24 cellular contexts compared by ENCODE assay signal in genomic region chr1:156933136-156933535, GRCh38. TPM values are rescaled to one million over a fixed set of nuclear protein-coding genes. Genes with fewer than 3 reads are reported as not detected.
DNase-seq lines count a peak whose midpoint lies in the region; ATAC-seq and TF ChIP-seq lines count a peak whose summit lies in the region.
"Had no signal": no experiment of that assay in that cellular context is flagged by ENCODE, and none has a peak within 500 bp of the region (broad histone marks: within the 10 kb centered on the region; RNA-seq: fewer than 3 reads in every experiment).

No MANE protein-coding gene starts in this region.

- H3K27ac Mint-ChIP-seq in MCF 10A (ENCODE audit: low read depth, unreplicated experiment) (no peak overlapping the region), chondrocyte (ENCODE audit: unreplicated experiment) (no peak overlapping the region)
- H3K27ac Mint-ChIP-seq: HFFc6, IgD-negative memory B cell had no signal

- H3K9me3 ChIP-seq in mammary epithelial cell (replicated peaks; ENCODE audit: insufficient read depth, low read length) (no peaks in the 10 kb centered on the region), sigmoid colon (no peaks in the 10 kb centered on the region)
- H3K9me3 ChIP-seq: Peyer's patch, SK-N-SH had no signal

- H3K79me2 ChIP-seq in mammary epithelial cell (ENCODE audit: insufficient read depth, low read length): no peaks in the 10 kb centered on the region

- no peak overlapping the region for H2AFZ ChIP-seq in mammary epithelial cell (ENCODE audit: low read depth, low read length)

- in situ Hi-C loops in mammary epithelial cell (cut with MboI; ENCODE audit: low sequenced_read_pairs in 2 of 2): loop anchor here in 1 of 2 donors (10.0 kb wide), 1 partner anchor 62 kb away; no protein-coding TSS in a partner anchor

- no peak for ATAC-seq in activated CD4-positive, CD25-positive, alpha-beta regulatory T cell treated with anti-CD3 and anti-CD28 coated beads, Interleukin-2, amount 50 U/mL, for 24 hours

- no peak overlapping the region for H3K4me3 ChIP-seq in mammary epithelial cell (replicated peaks in 1 of 3; ENCODE audit: insufficient read depth in 1 of 3, low read depth in 2 of 3, low read length in 3 of 3)
- H3K4me3 ChIP-seq in sigmoid colon: no peak overlapping the region
- H3K4me3 ChIP-seq: Peyer's patch had no signal

- intact Hi-C loops in MCF 10A (cut with micrococcal nuclease): no loop called here
- intact Hi-C loops in mammary epithelial cell (cut with micrococcal nuclease): no loop called here
- intact Hi-C loops in sigmoid colon (cut with DNase I): no loop called here

- TF ChIP-seq EP300 in sigmoid colon (IDR thresholded peaks at IDR 0.05): no peak

- TF ChIP-seq CTCF in MCF 10A (IDR thresholded peaks at IDR 0.05; ENCODE audit: unreplicated experiment) (no peak), mammary epithelial cell (conservative IDR thresholded peaks at IDR 0.05 in 1 of 2, IDR thresholded peaks at IDR 0.05 in 1 of 2; ENCODE audit: extremely low read depth in 1 of 2, insufficient read depth in 1 of 2, low read depth in 1 of 2, low read length in 2 of 2) (no peak), chondrocyte (IDR thresholded peaks at IDR 0.05) (no peak), sigmoid colon (IDR thresholded peaks at IDR 0.05) (no peak)

- H3K27me3 Mint-ChIP-seq in MCF 10A (ENCODE audit: insufficient read depth, unreplicated experiment) (peaks cover 35% of the 10 kb centered on the region), chondrocyte (ENCODE audit: low read depth) (peaks cover 26% of the 10 kb centered on the region)

- dilution Hi-C loops in mammary epithelial cell (cut with HindIII; ENCODE audit: low sequenced_read_pairs): no loop called here

- POLR2A ChIA-PET in MCF 10A (lab: Yijun Ruan, JAX): interaction anchor here (0.8 to 2.0 kb wide), 3 partner anchors 11 to 17 kb away, joined by 3 to 4 read pairs (median 4); no protein-coding TSS in a partner anchor

- TF ChIP-seq POLR2A in sigmoid colon (IDR thresholded peaks at IDR 0.05): no peak

- 87% methylated on average over 6 of the region's 6 CpGs for WGBS in mammary epithelial cell (ENCODE audit: low coverage, missing lambda C conversion rate)
- 87 to 91% methylated on average over 6 of the region's 6 CpGs for WGBS in sigmoid colon, 2 donors

- H3K36me3 ChIP-seq in mammary epithelial cell (ENCODE audit: insufficient read depth, low read length) (no peaks in the 10 kb centered on the region), sigmoid colon (peaks cover 1 to 31% (median 6%) of the 10 kb centered on the region in 4 donors)

- CTCF ChIA-PET in MCF 10A (lab: Yijun Ruan, JAX): interaction anchor here (0.6 to 13.9 kb wide), 6 partner anchors 8 to 255 kb away, joined by 3 to 363 read pairs (median 6); partner anchors contain the start of gene PEAR1
- CTCF ChIA-PET in mammary epithelial cell (lab: Charles Lee; ENCODE audit: low non-redundant PET): no interaction called here

- BruUV-seq in MCF 10A (replicated peaks; lab: Mats Ljungman, UMichigan): TSS peak; percentile 12
- no TSS peak for BruUV-seq in mammary epithelial cell (replicated peaks; lab: Mats Ljungman, UMichigan)

- DNase-seq in MCF 10A (ENCODE audit: unreplicated experiment) (no peak), mammary epithelial cell (no peak), NCI-H82 (lab: John Stamatoyannopoulos, UW) (peak; percentile 99), chondrocyte (ENCODE audit: low spot score) (peak; percentile 29), sigmoid colon (peak; percentile 48)
- DNase-seq in activated CD4-positive, alpha-beta T cell treated with anti-CD3 and anti-CD28 coated beads, Interleukin-2, amount 50 U/mL, for 4 hours: no peak
- DNase-seq in stimulated activated naive CD4-positive, alpha-beta T cell treated with Interleukin-2 at 50 U/mL for 16 hours (lab: John Stamatoyannopoulos, UW): no peak
- DNase-seq: ACHN, Calu3, H7, HFFc6, NCI-H1092, NCI-H1417 treated with DMSO at 0.1 percent for 48 hours, NCI-H1694 treated with DMSO at 0.1 percent for 48 hours, NCI-H2081, NCI-H226, NCI-H510A, SIG-M5, SK-N-SH, SW 1271 had no signal

- H3K4me1 ChIP-seq in mammary epithelial cell (ENCODE audit: insufficient read depth, low read length) (no peaks in the 10 kb centered on the region), sigmoid colon (peaks cover 0 to 12% (median 10%) of the 10 kb centered on the region in 4 donors)

- H3K27me3 ChIP-seq in mammary epithelial cell (ENCODE audit: insufficient read depth, low read length) (peaks cover 10% of the 10 kb centered on the region), sigmoid colon (peaks cover 1 to 11% (median 3%) of the 10 kb centered on the region in 3 donors)

- no peak overlapping the region for H3K4me2 ChIP-seq in mammary epithelial cell (ENCODE audit: insufficient read depth, low read depth, low read length)
- H3K4me2 ChIP-seq: SK-N-SH had no signal

- H3K4me1 Mint-ChIP-seq in MCF 10A (ENCODE audit: insufficient read depth, unreplicated experiment) (peaks cover 4% of the 10 kb centered on the region), chondrocyte (ENCODE audit: low read depth) (peaks cover 2% of the 10 kb centered on the region)

- H4K20me1 ChIP-seq in mammary epithelial cell (ENCODE audit: insufficient read depth, low read length): no peaks in the 10 kb centered on the region

- no peak overlapping the region for H3K27ac ChIP-seq in mammary epithelial cell (ENCODE audit: insufficient read depth, low read depth, low read length)
- no peak overlapping the region for H3K27ac ChIP-seq in sigmoid colon
- H3K27ac ChIP-seq: 22Rv1, Peyer's patch had no signal

- no peaks in the 10 kb centered on the region for H3K9me3 Mint-ChIP-seq in MCF 10A (ENCODE audit: unreplicated experiment)
- no peaks in the 10 kb centered on the region for H3K9me3 Mint-ChIP-seq in chondrocyte (ENCODE audit: low read depth)
- H3K9me3 Mint-ChIP-seq: HFFc6, IgD-negative memory B cell had no signal

- peaks cover 18% of the 10 kb centered on the region for H3K36me3 Mint-ChIP-seq in MCF 10A (ENCODE audit: insufficient read depth, unreplicated experiment)
- peaks cover 15% of the 10 kb centered on the region for H3K36me3 Mint-ChIP-seq in chondrocyte (ENCODE audit: low read depth)

- H3K9ac ChIP-seq in mammary epithelial cell (ENCODE audit: insufficient read depth, low read length): no peak overlapping the region
- H3K9ac ChIP-seq: SK-N-SH had no signal

- no peak overlapping the region for H3K4me3 Mint-ChIP-seq in MCF 10A (ENCODE audit: unreplicated experiment)
- no peak overlapping the region for H3K4me3 Mint-ChIP-seq in chondrocyte (ENCODE audit: unreplicated experiment)
- H3K4me3 Mint-ChIP-seq: HFFc6, IgD-negative memory B cell had no signal

RNA-seq across cellular contexts. Expression of gene LRRC71, which starts 12.7 kb away (rescaled TPM):
- not detected in 2 replicates for total RNA-seq in MCF 10A (2022)
- not detected for total RNA-seq in mammary epithelial cell
- not detected for polyA plus RNA-seq in mammary epithelial cell
- polyA minus RNA-seq in mammary epithelial cell: not detected
- not detected in 3 replicates for total RNA-seq in chondrocyte
- total RNA-seq in sigmoid colon: not detected
- under 1 TPM in 1 of 3 donors, not detected in 2; 0.07 TPM for polyA plus RNA-seq in sigmoid colon
- total RNA-seq: Calu3, H7, Peyer's patch had no signal
- polyA plus RNA-seq: IgD-negative memory B cell had no signal

RNA-seq across cellular contexts. Expression of gene PEAR1, which starts 39.6 kb away (rescaled TPM):
- 6.5 and 8.8 TPM in 2 replicates for total RNA-seq in MCF 10A (2022)
- total RNA-seq in mammary epithelial cell: 1 to 10 TPM in 1 of 2 donors, under 1 TPM in 1; 0.83 to 4.9 TPM
- polyA plus RNA-seq in mammary epithelial cell: 0.17 TPM
- not detected for polyA minus RNA-seq in mammary epithelial cell
- 1.4 to 13.7 TPM (median 9.9 TPM) in 3 replicates for total RNA-seq in chondrocyte
- total RNA-seq in sigmoid colon: 1 to 10 TPM; 3.6 to 8.3 (median 5.6) TPM
- 1 to 10 TPM in 1 of 3 donors, under 1 TPM in 2; under 0.01 to 3.8 (median 0.69) TPM for polyA plus RNA-seq in sigmoid colon
- polyA plus RNA-seq: IgD-negative memory B cell had no signal

Comparison
In these comparisons a context has a peak if more than half of its experiments do, and no peak if none do; other contexts are left out.
1. DNase-seq: peak in NCI-H82 (single experiment), chondrocyte (single experiment) and sigmoid colon (single experiment); none in MCF 10A (single experiment), mammary epithelial cell (single experiment), activated CD4-positive, alpha-beta T cell treated with anti-CD3 and anti-CD28 coated beads, Interleukin-2, amount 50 U/mL, for 4 hours (0 of 2) and stimulated activated naive CD4-positive, alpha-beta T cell treated with Interleukin-2 at 50 U/mL for 16 hours (single experiment).